In the genomic region with DNA sequence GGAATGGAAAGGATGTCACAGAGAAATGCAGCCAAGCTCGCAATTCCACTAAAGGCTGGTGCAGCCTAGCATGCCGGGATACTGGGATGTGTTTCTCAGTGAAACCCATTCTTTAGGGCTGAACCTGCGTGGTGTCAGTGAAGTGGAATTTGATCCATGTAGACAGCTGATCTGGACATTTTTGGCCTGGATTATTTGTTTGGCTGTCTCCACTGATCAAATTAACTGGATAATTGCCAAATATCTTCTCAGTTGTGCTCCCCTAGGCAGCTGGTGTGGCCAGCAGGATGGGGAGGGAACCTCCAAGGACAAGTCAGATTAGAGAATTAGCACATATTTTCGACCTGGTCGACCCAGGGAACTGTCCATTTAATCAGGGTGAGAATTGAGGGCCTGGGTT, we compare ENCODE assay signal across 17 cellular contexts.
DNase-seq lines count a peak whose midpoint lies in the region; TF ChIP-seq lines count a peak whose summit lies in the region.
"Had no signal": no experiment of that assay in that cellular context is flagged by ENCODE, and none has a peak within 500 bp of the region (broad histone marks: within the 10 kb centered on the region; RNA-seq: fewer than 3 reads in every experiment).

No MANE protein-coding gene starts in this region.

- H3K27me3 ChIP-seq in Caco-2 (replicated peaks; ENCODE audit: control insufficient read depth, insufficient read depth, low read length), result no peaks in the 10 kb centered on the region
- H3K27me3 ChIP-seq: MG63 had no signal

- POLR2A ChIA-PET in Caco-2 (lab: Charles Lee), result no interaction called here

- H3K9me3 ChIP-seq in Caco-2, result no peaks in the 10 kb centered on the region
- H3K9me3 ChIP-seq: MG63 had no signal

- peaks cover 18% of the 10 kb centered on the region for H3K9me3 Mint-ChIP-seq in Caco-2 (ENCODE audit: unreplicated experiment)
- H3K9me3 Mint-ChIP-seq: CD4-positive, alpha-beta memory T cell; GM23338 had no signal

- BruUV-seq in Caco-2 (replicated peaks; lab: Mats Ljungman, UMichigan), result no TSS peak

- H3K4me3 ChIP-seq in Caco-2 (ENCODE audit: low read depth, low read length), result no peak overlapping the region
- H3K4me3 ChIP-seq: GM23338, MG63 had no signal

- no peak for TF ChIP-seq CTCF in Caco-2 (IDR thresholded peaks at IDR 0.05; ENCODE audit: insufficient read depth in 1 of 2, low read depth in 1 of 2, low read length in 1 of 2, severe bottlenecking in 1 of 2, unreplicated experiment in 1 of 2)

- peaks cover 41% of the 10 kb centered on the region for H3K4me1 ChIP-seq in Caco-2

- CTCF ChIA-PET in Caco-2 (lab: Charles Lee), result no interaction called here

- intact Hi-C loops in Caco-2 (cut with micrococcal nuclease; ENCODE audit: unreplicated experiment), result no loop called here

- H3K27me3 Mint-ChIP-seq in Caco-2 (ENCODE audit: insufficient read depth, unreplicated experiment), result no peaks in the 10 kb centered on the region

- H3K36me3 ChIP-seq in Caco-2 (ENCODE audit: control insufficient read depth, insufficient read depth, low read length), result no peaks in the 10 kb centered on the region
- H3K36me3 ChIP-seq: MG63 had no signal

- DNase-seq in Caco-2 (no peak), NCI-H146 treated with DMSO at 0.1 percent for 48 hours (lab: John Stamatoyannopoulos, UW; ENCODE audit: unreplicated experiment) (peak; percentile 36), cerebellar cortex (ENCODE audit: low spot score) (peak; percentile 91), myocyte (ENCODE audit: low read depth) (peak; percentile 65), NCI-H526 treated with DMSO at 0.1 percent for 48 hours (lab: John Stamatoyannopoulos, UW) (no peak), T-helper 1 cell (no peak), epidermal melanocyte (ENCODE audit: insufficient read length, low spot score) (no peak)
- DNase-seq: ACHN; CD4-positive, alpha-beta memory T cell; MG63; NCI-H1417; NCI-H2029 treated with DMSO at 0.1 percent for 48 hours; NCI-H510A; Right ventricle myocardium superior; T-helper 17 cell had no signal

- peaks cover 10% of the 10 kb centered on the region for H3K36me3 Mint-ChIP-seq in Caco-2 (ENCODE audit: insufficient read depth, unreplicated experiment)
- H3K36me3 Mint-ChIP-seq: CD4-positive, alpha-beta memory T cell had no signal

- H3K4me3 Mint-ChIP-seq in Caco-2 (ENCODE audit: unreplicated experiment), result no peak overlapping the region
- H3K4me3 Mint-ChIP-seq: B cell; CD4-positive, alpha-beta memory T cell; GM23338; T-helper 17 cell had no signal

- peaks cover 45% of the 10 kb centered on the region for H3K4me1 Mint-ChIP-seq in Caco-2 (ENCODE audit: low read depth, unreplicated experiment)
- H3K4me1 Mint-ChIP-seq: B cell; CD4-positive, alpha-beta memory T cell had no signal

- peak overlapping the region; percentile 26 for H3K27ac Mint-ChIP-seq in Caco-2 (ENCODE audit: unreplicated experiment)
- H3K27ac Mint-ChIP-seq: B cell; CD4-positive, alpha-beta memory T cell; GM23338; T-helper 17 cell had no signal

Comparison
In these comparisons a context has a peak if more than half of its experiments do, and no peak if none do; other contexts are left out.
1. DNase-seq: peak in NCI-H146 treated with DMSO at 0.1 percent for 48 hours (single experiment), cerebellar cortex (single experiment) and myocyte (single experiment); none in Caco-2 (0 of 2), NCI-H526 treated with DMSO at 0.1 percent for 48 hours (single experiment), T-helper 1 cell (0 of 5) and epidermal melanocyte (single experiment).